20 cellular contexts compared by ENCODE assay signal in the genomic region with DNA sequence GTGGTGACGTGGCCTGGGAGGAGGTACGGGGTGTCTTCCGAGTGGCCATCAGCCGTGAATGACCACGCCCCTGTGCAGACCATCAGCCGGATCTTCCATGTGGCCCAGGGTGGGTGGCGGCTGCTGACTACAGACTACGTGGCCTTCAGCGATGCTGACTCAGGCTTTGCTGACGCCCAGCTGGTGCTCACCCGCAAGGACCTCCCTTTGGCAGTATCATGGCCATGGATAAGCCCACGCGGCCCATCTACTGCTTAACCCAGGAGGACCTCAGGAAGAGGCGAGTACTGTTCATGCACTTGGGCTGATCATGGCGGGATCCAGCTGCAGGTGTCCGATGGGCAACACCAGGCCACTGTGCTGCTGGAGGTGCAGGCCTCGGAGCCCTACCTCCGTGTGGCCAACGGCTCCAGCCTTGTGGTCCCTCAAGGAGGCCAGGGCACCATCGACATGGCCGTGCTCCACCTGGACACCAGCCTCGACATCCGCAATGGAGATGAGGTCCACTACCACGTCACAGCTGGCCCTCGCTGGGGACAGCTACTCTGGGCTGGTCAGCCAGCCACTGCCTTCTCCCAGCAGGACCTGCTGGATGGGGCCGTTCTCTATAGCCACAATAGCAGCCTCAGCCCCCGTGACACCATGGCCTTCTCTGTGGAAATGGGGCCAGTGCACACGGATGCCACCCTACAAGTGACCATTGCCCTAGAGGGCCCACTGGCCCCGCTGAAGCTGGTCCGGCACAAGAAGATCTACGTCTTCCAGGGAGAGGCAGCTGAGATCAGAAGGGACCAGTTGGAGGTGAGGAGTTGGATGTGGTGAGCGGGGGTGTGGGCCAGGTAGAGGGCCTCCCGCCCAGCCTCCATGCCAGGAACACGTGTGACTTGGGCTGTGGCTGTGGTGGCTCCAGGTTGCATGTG.
DNase-seq lines count a peak whose midpoint lies in the region; ATAC-seq, FAIRE-seq and TF ChIP-seq lines count a peak whose summit lies in the region.
"Had no signal": no experiment of that assay in that cellular context is flagged by ENCODE, and none has a peak within 500 bp of the region (broad histone marks: within the 10 kb centered on the region; RNA-seq: fewer than 3 reads in every experiment).

No MANE protein-coding gene starts in this region.

- intact Hi-C loops in Right ventricle myocardium inferior (cut with DNase I): no loop called here
- intact Hi-C loops in left ventricle myocardium inferior (cut with micrococcal nuclease): no loop called here
- intact Hi-C loops in lower lobe of right lung (cut with DNase I): no loop called here
- intact Hi-C loops in esophagus squamous epithelium (cut with DNase I): no loop called here
- intact Hi-C loops in thyroid gland (cut with DNase I): no loop called here

- H3K4me1 ChIP-seq in left ventricle myocardium inferior (no peaks in the 10 kb centered on the region), lower lobe of right lung (no peaks in the 10 kb centered on the region), esophagus squamous epithelium (no peaks in the 10 kb centered on the region), thyroid gland (no peaks in the 10 kb centered on the region)

- no peak for ATAC-seq in Right ventricle myocardium inferior
- ATAC-seq in lower lobe of right lung: no peak

- peak; percentile 30 for FAIRE-seq in urothelium cell line (lab: Jason Lieb, UNC)
- FAIRE-seq: D721Med, GM12892 had no signal

- H3K4me3 ChIP-seq in left ventricle myocardium inferior: no peak overlapping the region
- H3K4me3 ChIP-seq in lower lobe of right lung: no peak overlapping the region
- H3K4me3 ChIP-seq in esophagus squamous epithelium: no peak overlapping the region
- no peak overlapping the region for H3K4me3 ChIP-seq in thyroid gland (replicated peaks in 1 of 3)
- H3K4me3 ChIP-seq: BLaER1 treated with 17β-estradiol and CSF1 and Interleukin-3, amounts not matched to agents 10 nM and 100 nM had no signal

- WGBS in esophagus squamous epithelium, 2 donors: 90 to 91% methylated on average over 10 to 17 of the region's 34 CpGs
- 87 to 90% methylated on average over 14 to 19 of the region's 34 CpGs for WGBS in thyroid gland, 2 donors

- H3K27me3 Mint-ChIP-seq in chondrocyte (ENCODE audit: low read depth): no peaks in the 10 kb centered on the region

- DNase-seq in Right ventricle myocardium inferior (ENCODE audit: missing footprints) (peak; percentile 72), left ventricle myocardium inferior (no peak), chondrocyte (ENCODE audit: low spot score) (peak; percentile 87), lower lobe of right lung (peak; percentile 45), urothelium cell line (ENCODE audit: low spot score) (no peak), esophagus squamous epithelium (lab: John Stamatoyannopoulos, UW) (no peak), thyroid gland (no peak)
- no peak for DNase-seq in NK-92 treated with Interleukin-12 subunit alpha and Interleukin-12 subunit beta, amount 100 ng/mL, for 24 hours (lab: John Stamatoyannopoulos, UW)
- DNase-seq: DND-41, GDM1, GOT3, KG1, NCI-H1436, NCI-H2081, NCI-H510A, NCI-H774 had no signal

- peaks cover 20% of the 10 kb centered on the region for H3K4me1 Mint-ChIP-seq in chondrocyte (ENCODE audit: low read depth)
- H3K4me1 Mint-ChIP-seq: CD8-positive, alpha-beta memory T cell had no signal

- no peak overlapping the region for H3K27ac Mint-ChIP-seq in chondrocyte (ENCODE audit: unreplicated experiment)
- H3K27ac Mint-ChIP-seq: CD8-positive, alpha-beta memory T cell had no signal

- no peaks in the 10 kb centered on the region for H3K27me3 ChIP-seq in left ventricle myocardium inferior (ENCODE audit: low read depth)
- H3K27me3 ChIP-seq in lower lobe of right lung (ENCODE audit: low read depth): no peaks in the 10 kb centered on the region
- peaks cover 0 to 12% (median 0%) of the 10 kb centered on the region in 4 donors for H3K27me3 ChIP-seq in esophagus squamous epithelium
- no peaks in the 10 kb centered on the region for H3K27me3 ChIP-seq in thyroid gland
- H3K27me3 ChIP-seq: BLaER1 treated with 17β-estradiol and CSF1 and Interleukin-3, amounts not matched to agents 10 nM and 100 nM had no signal

- TF ChIP-seq CTCF in left ventricle myocardium inferior (IDR thresholded peaks at IDR 0.05; ENCODE audit: borderline replicate concordance) (no peak), chondrocyte (IDR thresholded peaks at IDR 0.05) (no peak), lower lobe of right lung (IDR thresholded peaks at IDR 0.05) (no peak), esophagus squamous epithelium (IDR thresholded peaks at IDR 0.05) (no peak), thyroid gland (IDR thresholded peaks at IDR 0.05) (no peak)

- no peak overlapping the region for H3K4me3 Mint-ChIP-seq in chondrocyte (ENCODE audit: unreplicated experiment)
- H3K4me3 Mint-ChIP-seq: CD8-positive, alpha-beta memory T cell had no signal

- H3K36me3 ChIP-seq in left ventricle myocardium inferior (no peaks in the 10 kb centered on the region), lower lobe of right lung (no peaks in the 10 kb centered on the region), esophagus squamous epithelium (no peaks in the 10 kb centered on the region), thyroid gland (no peaks in the 10 kb centered on the region)
- H3K36me3 ChIP-seq: BLaER1 treated with 17β-estradiol and CSF1 and Interleukin-3, amounts not matched to agents 10 nM and 100 nM had no signal

- no peaks in the 10 kb centered on the region for H3K9me3 ChIP-seq in left ventricle myocardium inferior (replicated peaks)
- H3K9me3 ChIP-seq in lower lobe of right lung: no peaks in the 10 kb centered on the region
- H3K9me3 ChIP-seq in esophagus squamous epithelium: no peaks in the 10 kb centered on the region
- H3K9me3 ChIP-seq in thyroid gland: no peaks in the 10 kb centered on the region
- H3K9me3 ChIP-seq: BLaER1 treated with 17β-estradiol and CSF1 and Interleukin-3, amounts not matched to agents 10 nM and 100 nM had no signal

- peaks cover 8% of the 10 kb centered on the region for H3K36me3 Mint-ChIP-seq in chondrocyte (ENCODE audit: low read depth)
- H3K36me3 Mint-ChIP-seq: CD8-positive, alpha-beta memory T cell had no signal

- H3K9me3 Mint-ChIP-seq in chondrocyte (ENCODE audit: low read depth): no peaks in the 10 kb centered on the region
- H3K9me3 Mint-ChIP-seq: CD8-positive, alpha-beta memory T cell had no signal

- TF ChIP-seq POLR2A in esophagus squamous epithelium (IDR thresholded peaks at IDR 0.05) (no peak), thyroid gland (IDR thresholded peaks at IDR 0.05) (no peak)

- H3K27ac ChIP-seq in left ventricle myocardium inferior (replicated peaks) (no peak overlapping the region), lower lobe of right lung (no peak overlapping the region), esophagus squamous epithelium (no peak overlapping the region), thyroid gland (no peak overlapping the region)
- H3K27ac ChIP-seq: BLaER1 treated with 17β-estradiol and CSF1 and Interleukin-3, amounts not matched to agents 10 nM and 100 nM had no signal

Comparison
In these comparisons a context has a peak if more than half of its experiments do, and no peak if none do; other contexts are left out.
1. DNase-seq: peak in Right ventricle myocardium inferior (single experiment), chondrocyte (single experiment) and lower lobe of right lung (single experiment); none in left ventricle myocardium inferior (single experiment), urothelium cell line (single experiment), esophagus squamous epithelium (single experiment), NK-92 treated with Interleukin-12 subunit alpha and Interleukin-12 subunit beta, amount 100 ng/mL, for 24 hours (single experiment) and thyroid gland (0 of 2).